In genomic region chr6:147135211-147135672, GRCh38 we compare ENCODE assay signal across 13 cellular contexts.
DNase-seq lines count a peak whose midpoint lies in the region; ATAC-seq, FAIRE-seq and TF ChIP-seq lines count a peak whose summit lies in the region.
"Had no signal": no experiment of that assay in that cellular context is flagged by ENCODE, and none has a peak within 500 bp of the region (broad histone marks: within the 10 kb centered on the region; RNA-seq: fewer than 3 reads in every experiment).

No MANE protein-coding gene starts in this region.

- H3K79me2 ChIP-seq in GM23248 (ENCODE audit: insufficient read depth) (no peaks in the 10 kb centered on the region), PC-3 (ENCODE audit: low read length) (no peaks in the 10 kb centered on the region)

- TF ChIP-seq POLR2A in A549 (IDR thresholded peaks at IDR 0.05; ENCODE audit: low read length): no peak

- H3K4me2 ChIP-seq in A549: peak overlapping the region; percentile 33
- H3K4me2 ChIP-seq in GM23248 (ENCODE audit: unreplicated experiment): peak overlapping the region; percentile 10
- peak overlapping the region; percentile 12 for H3K4me2 ChIP-seq in PC-3 (ENCODE audit: low read length)

- H3K9me2 ChIP-seq in GM23248 (ENCODE audit: insufficient read depth) (peaks cover 13% of the 10 kb centered on the region; the same call in 1 of the 2 replicates), PC-3 (replicated peaks; ENCODE audit: low read length) (no peaks in the 10 kb centered on the region)

- no peak overlapping the region for H3K9ac ChIP-seq in GM23248
- H3K9ac ChIP-seq in PC-3 (ENCODE audit: low read length): 0 out of 2 replicates have a peak overlapping the region, but pooled peaks have one; percentile 1

- no peaks in the 10 kb centered on the region for H3K9me3 ChIP-seq in A549
- H3K9me3 ChIP-seq in GM23248 (ENCODE audit: low read depth): no peaks in the 10 kb centered on the region
- H3K9me3 ChIP-seq in PC-3 (ENCODE audit: low read length): no peaks in the 10 kb centered on the region
- no peaks in the 10 kb centered on the region for H3K9me3 ChIP-seq in HAP-1
- H3K9me3 ChIP-seq: upper lobe of left lung had no signal

- 37% methylated on average over 2 of the region's 2 CpGs for WGBS in A549 (ENCODE audit: missing lambda C conversion rate)
- WGBS in GM23248 (ENCODE audit: low coverage in 1 of 2, low lambda C conversion rate in 2 of 2, missing lambda C conversion rate in 2 of 2), 2 experiments: 0% methylated on average over 2 of the region's 2 CpGs

- in situ Hi-C loops in GM23248 (cut with MboI) (no loop called here), HAP-1 (cut with MboI; ENCODE audit: low sequenced_read_pairs) (no loop called here)

- DNase-seq in A549 (ENCODE audit: low read depth in 1 of 2, low spot score in 1 of 2): peak; percentile 4 to 66
- peak; percentile 94 for DNase-seq in GM23248
- DNase-seq in PC-3: peak; percentile 85
- peak; percentile 83 for DNase-seq in fibroblast of peridontal ligament (ENCODE audit: extremely low read depth)
- no peak for DNase-seq in LoVo (ENCODE audit: low spot score)
- no peak for DNase-seq in HAP-1 (ENCODE audit: low spot score in 2 of 2)
- DNase-seq in activated effector memory CD4-positive, alpha-beta T cell treated with anti-CD3 and anti-CD28 coated beads, Interleukin-2, amount 50 U/mL, for 16 hours: no peak
- DNase-seq: CD8-positive, alpha-beta T cell; glutamatergic neuron; T-helper 1 cell had no signal

- H3K4me1 ChIP-seq in A549 (peaks cover 30% of the 10 kb centered on the region; the same call in 2 of the 3 replicates), GM23248 (ENCODE audit: insufficient read depth) (peaks cover 23% of the 10 kb centered on the region), PC-3 (ENCODE audit: insufficient read depth, low read length) (peaks cover 40% of the 10 kb centered on the region), HAP-1 (no peaks in the 10 kb centered on the region)
- H3K4me1 ChIP-seq: upper lobe of left lung had no signal

- no peaks in the 10 kb centered on the region for H3K27me3 ChIP-seq in GM23248 (replicated peaks; ENCODE audit: insufficient read depth)
- no peaks in the 10 kb centered on the region for H3K27me3 ChIP-seq in PC-3 (ENCODE audit: low read length)
- H3K27me3 ChIP-seq in HAP-1 (ENCODE audit: low read depth): peaks cover 17% of the 10 kb centered on the region
- H3K27me3 ChIP-seq: cardiac muscle cell, upper lobe of left lung had no signal

- H3K27ac ChIP-seq in A549 (peak overlapping the region; percentile 29 to 70; a peak in 5 of 6 replicates), GM23248 (no peak overlapping the region), PC-3 (ENCODE audit: low read length) (peak overlapping the region; percentile 82)
- H3K27ac ChIP-seq: cardiac muscle cell, upper lobe of left lung had no signal

- POLR2A ChIA-PET in A549 (lab: Yijun Ruan, JAX): interaction anchor here (0.5 to 1.8 kb wide), 5 partner anchors 18 to 1307 kb away, joined by 3 to 6 read pairs (median 4); no protein-coding TSS in a partner anchor
- POLR2A ChIA-PET in PC-3 (lab: Charles Lee; ENCODE audit: unreplicated experiment): interaction anchor here (0.7 kb wide), 1 partner anchor 167 kb away, joined by 3 read pairs; no protein-coding TSS in a partner anchor

- no peak for TF ChIP-seq RAD21 in A549 (conservative IDR thresholded peaks at IDR 0.05 in 1 of 2, IDR thresholded peaks at IDR 0.05 in 1 of 2)

- no TSS peak for BruUV-seq in PC-3 (replicated peaks; lab: Mats Ljungman, UMichigan)

- H3K4me3 ChIP-seq in A549: no peak overlapping the region
- H3K4me3 ChIP-seq in GM23248: no peak overlapping the region
- no peak overlapping the region for H3K4me3 ChIP-seq in PC-3 (ENCODE audit: low read length)
- H3K4me3 ChIP-seq in HAP-1: no peak overlapping the region
- H3K4me3 ChIP-seq: cardiac muscle cell, upper lobe of left lung had no signal

- peak in 1 of 2 experiments; percentile 27; a peak in 1 of 5 replicates for TF ChIP-seq EP300 in A549 (IDR thresholded peaks at IDR 0.05)

- ATAC-seq in A549: peak; percentile 80 to 92
- ATAC-seq in PC-3: peak; percentile 89
- ATAC-seq in HG03097 (IDR thresholded peaks at IDR 0.05; ENCODE audit: low FRiP score, unreplicated experiment): no peak
- ATAC-seq: CD8-positive, alpha-beta T cell had no signal

- peaks cover 20% of the 10 kb centered on the region; the same call in 1 of the 2 replicates for H3F3A ChIP-seq in GM23248 (ENCODE audit: insufficient read depth)
- no peaks in the 10 kb centered on the region for H3F3A ChIP-seq in PC-3 (ENCODE audit: low read length, unreplicated experiment)

- intact Hi-C loops in PC-3 (cut with micrococcal nuclease): no loop called here

- TF ChIP-seq CTCF in A549 (IDR thresholded peaks at IDR 0.05): no peak
- TF ChIP-seq CTCF in PC-3 (conservative IDR thresholded peaks at IDR 0.05; ENCODE audit: low read depth, low read length): no peak

- H3K36me3 ChIP-seq in GM23248 (ENCODE audit: low read depth): no peaks in the 10 kb centered on the region
- no peaks in the 10 kb centered on the region for H3K36me3 ChIP-seq in PC-3 (ENCODE audit: low read depth, low read length)
- no peaks in the 10 kb centered on the region for H3K36me3 ChIP-seq in HAP-1 (replicated peaks)
- H3K36me3 ChIP-seq: cardiac muscle cell, upper lobe of left lung had no signal

- H2AFZ ChIP-seq in GM23248 (no peak overlapping the region), PC-3 (ENCODE audit: low read length) (no peak overlapping the region)

- no peaks in the 10 kb centered on the region for H4K20me1 ChIP-seq in GM23248 (ENCODE audit: insufficient read depth)
- no peaks in the 10 kb centered on the region for H4K20me1 ChIP-seq in PC-3 (ENCODE audit: low read length)

- CTCF ChIA-PET in A549 (lab: Yijun Ruan, JAX): interaction anchor here (0.6 to 0.9 kb wide), 2 partner anchors 37 to 81 kb away, joined by 3 to 4 read pairs; no protein-coding TSS in a partner anchor
- CTCF ChIA-PET in PC-3 (lab: Charles Lee): no interaction called here

- no peak for FAIRE-seq in A549 (lab: Jason Lieb, UNC)

TF ChIP-seq in A549, 52 proteins besides CTCF, POLR2A, EP300 and RAD21:
- TF ChIP-seq CBX8 (IDR thresholded peaks at IDR 0.05) (no peak), FOSL2 (IDR thresholded peaks at IDR 0.05) (no peak), FOSL2 (CRISPR knock-in tag; IDR thresholded peaks at IDR 0.05) (peak; percentile 9; the same call in 1 of the 2 replicates), EHF (CRISPR knock-in tag; IDR thresholded peaks at IDR 0.05) (no peak), HDAC2 (IDR thresholded peaks at IDR 0.05) (no peak), RARB (CRISPR knock-in tag; IDR thresholded peaks at IDR 0.05) (no peak), POLR2AphosphoS2 (conservative IDR thresholded peaks at IDR 0.05; ENCODE audit: low read length) (no peak), ATOH8 (CRISPR knock-in tag; IDR thresholded peaks at IDR 0.05; ENCODE audit: low read depth) (no peak), JUN (IDR thresholded peaks at IDR 0.05) (no peak), EHMT2 (IDR thresholded peaks at IDR 0.05; ENCODE audit: low read depth) (no peak), HEYL (CRISPR knock-in tag; IDR thresholded peaks at IDR 0.05) (no peak), RFX5 (IDR thresholded peaks at IDR 0.05) (no peak), ZSCAN20 (CRISPR knock-in tag; IDR thresholded peaks at IDR 0.05) (no peak), HOXA7 (CRISPR knock-in tag; IDR thresholded peaks at IDR 0.05) (no peak), NFE2L2 (conservative IDR thresholded peaks at IDR 0.05; ENCODE audit: low read length) (no peak), JUNB (IDR thresholded peaks at IDR 0.05) (peak; percentile 31; the same call in 1 of the 2 replicates)
- TF ChIP-seq, protein P1, sequence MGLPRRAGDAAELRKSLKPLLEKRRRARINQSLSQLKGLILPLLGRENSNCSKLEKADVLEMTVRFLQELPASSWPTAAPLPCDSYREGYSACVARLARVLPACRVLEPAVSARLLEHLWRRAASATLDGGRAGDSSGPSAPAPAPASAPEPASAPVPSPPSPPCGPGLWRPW (IDR thresholded peaks at IDR 0.05): no peak

Comparison
In these comparisons a context has a peak if more than half of its experiments do, and no peak if none do; other contexts are left out.
1. DNase-seq: peak in A549 (2 of 2), GM23248 (single experiment), PC-3 (single experiment) and fibroblast of peridontal ligament (single experiment); none in LoVo (single experiment), HAP-1 (0 of 2) and activated effector memory CD4-positive, alpha-beta T cell treated with anti-CD3 and anti-CD28 coated beads, Interleukin-2, amount 50 U/mL, for 16 hours (single experiment).
2. Peak in every context shown above with its lines, with median percentiles within 50 percentile points of each other: H3K4me2 ChIP-seq.